16 cellular contexts compared by ENCODE assay signal in genomic region chr4:150289198-150289597, GRCh38.
DNase-seq lines count a peak whose midpoint lies in the region; ATAC-seq and TF ChIP-seq lines count a peak whose summit lies in the region.
"Had no signal": no experiment of that assay in that cellular context is flagged by ENCODE, and none has a peak within 500 bp of the region (broad histone marks: within the 10 kb centered on the region; RNA-seq: fewer than 3 reads in every experiment).

No MANE protein-coding gene starts in this region.

- H2AFZ ChIP-seq in GM23248, result peak overlapping the region; percentile 26; the same call in 1 of the 2 replicates

- ATAC-seq in left colon, result peak; percentile 77
- ATAC-seq: CD8-positive, alpha-beta T cell had no signal

- DNase-seq in GM23248 (no peak), WERI-Rb-1 (no peak), left colon (no peak), BE2C (no peak), NCI-H187 treated with DMSO at 0.1 percent for 48 hours (lab: John Stamatoyannopoulos, UW) (no peak), cerebellar nuclear complex (lab: John Stamatoyannopoulos, UW) (no peak)
- DNase-seq in activated CD4-positive, alpha-beta T cell treated with anti-CD3 and anti-CD28 coated beads, Interleukin-2, amount 50 U/mL, for 1 hour, result no peak
- DNase-seq: ACHN; C1 segment of cervical spinal cord; Calu3; CD8-positive, alpha-beta T cell; Kasumi-1; NCI-H1417; NCI-H187; NK-92 treated with Interleukin-12 subunit alpha and Interleukin-12 subunit beta, amount 100 ng/mL, for 24 hours had no signal

- intact Hi-C loops in left colon (cut with DNase I, micrococcal nuclease), result no loop called here

- no peaks in the 10 kb centered on the region for H4K20me1 ChIP-seq in GM23248 (ENCODE audit: insufficient read depth)

- no peaks in the 10 kb centered on the region for H3K79me2 ChIP-seq in GM23248 (ENCODE audit: insufficient read depth)

- H3K4me1 ChIP-seq in GM23248 (ENCODE audit: insufficient read depth) (peaks cover 9% of the 10 kb centered on the region), BE2C (no peaks in the 10 kb centered on the region)

- H3K9me2 ChIP-seq in GM23248 (ENCODE audit: insufficient read depth), result no peaks in the 10 kb centered on the region

- H3K27ac ChIP-seq in GM23248 (no peak overlapping the region), WERI-Rb-1 (peak overlapping the region; percentile 51)
- H3K27ac ChIP-seq: SJSA1 had no signal

- H3K9ac ChIP-seq in GM23248, result no peak overlapping the region

- no peaks in the 10 kb centered on the region for H3K9me3 ChIP-seq in GM23248 (ENCODE audit: low read depth)
- H3K9me3 ChIP-seq in WERI-Rb-1 (ENCODE audit: severe bottlenecking), result no peaks in the 10 kb centered on the region
- H3K9me3 ChIP-seq in BE2C, result no peaks in the 10 kb centered on the region
- H3K9me3 ChIP-seq: SJSA1 had no signal

- H3F3A ChIP-seq in GM23248 (ENCODE audit: insufficient read depth), result peaks cover 2% of the 10 kb centered on the region; the same call in 1 of the 2 replicates

- TF ChIP-seq CTCF in WERI-Rb-1 (IDR thresholded peaks at IDR 0.05; ENCODE audit: low read depth, low read length) (no peak), BE2C (IDR thresholded peaks at IDR 0.05; ENCODE audit: low read depth, low read length) (no peak)

- no peak overlapping the region for H3K4me2 ChIP-seq in GM23248 (ENCODE audit: unreplicated experiment)

- H3K36me3 ChIP-seq in GM23248 (ENCODE audit: low read depth), result no peaks in the 10 kb centered on the region
- H3K36me3 ChIP-seq in WERI-Rb-1, result no peaks in the 10 kb centered on the region
- H3K36me3 ChIP-seq in BE2C, result peaks cover 25% of the 10 kb centered on the region
- H3K36me3 ChIP-seq: SJSA1 had no signal

- in situ Hi-C loops in GM23248 (cut with MboI), result no loop called here

- no peaks in the 10 kb centered on the region for H3K27me3 ChIP-seq in GM23248 (replicated peaks; ENCODE audit: insufficient read depth)
- H3K27me3 ChIP-seq in WERI-Rb-1 (ENCODE audit: insufficient read depth, low read depth, severe bottlenecking), result no peaks in the 10 kb centered on the region
- H3K27me3 ChIP-seq in BE2C, result no peaks in the 10 kb centered on the region
- H3K27me3 ChIP-seq: SJSA1 had no signal

- 57 to 62% methylated on average over 2 of the region's 2 CpGs for WGBS in GM23248 (ENCODE audit: low coverage in 1 of 2, low lambda C conversion rate in 2 of 2, missing lambda C conversion rate in 2 of 2), 2 experiments

- H3K4me3 ChIP-seq in GM23248 (no peak overlapping the region), WERI-Rb-1 (ENCODE audit: low read depth, low read length) (peak overlapping the region; percentile 56), BE2C (ENCODE audit: low read depth, low read length) (no peak overlapping the region)
- H3K4me3 ChIP-seq: SJSA1 had no signal
